30 cellular contexts compared by ENCODE assay signal in the genomic region with DNA sequence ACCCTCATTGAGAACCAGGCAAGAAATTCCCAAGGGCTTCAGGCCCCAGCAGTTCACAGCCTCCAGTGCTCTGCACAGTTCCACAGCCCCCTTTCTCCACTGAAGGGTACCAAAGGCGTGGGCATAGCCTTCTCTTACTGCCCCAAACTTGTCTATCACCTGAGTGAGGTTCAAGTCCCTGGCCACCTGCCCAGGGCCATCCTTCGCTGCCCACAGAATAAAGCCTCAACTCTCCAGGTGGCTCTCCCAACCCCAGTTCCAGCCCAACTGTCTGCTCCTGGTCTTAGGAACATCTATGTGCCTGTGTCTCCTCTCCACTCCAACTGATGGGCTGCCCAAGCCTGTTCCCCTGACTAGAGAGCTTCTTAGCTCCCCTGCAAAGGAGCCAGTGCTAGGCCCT.
DNase-seq lines count a peak whose midpoint lies in the region; ATAC-seq and TF ChIP-seq lines count a peak whose summit lies in the region.
"Had no signal": no experiment of that assay in that cellular context is flagged by ENCODE, and none has a peak within 500 bp of the region (broad histone marks: within the 10 kb centered on the region; RNA-seq: fewer than 3 reads in every experiment).

No MANE protein-coding gene starts in this region.

- no peaks in the 10 kb centered on the region for H3K27me3 Mint-ChIP-seq in IgD-negative memory B cell
- H3K27me3 Mint-ChIP-seq: naive thymus-derived CD4-positive, alpha-beta T cell had no signal

- no peak overlapping the region for H3K27ac ChIP-seq in right atrium auricular region
- peak overlapping the region in 43 of 59 donors; percentile 15 to 100 (median 74) for H3K27ac ChIP-seq in dorsolateral prefrontal cortex
- peak overlapping the region; percentile 75 for H3K27ac ChIP-seq in substantia nigra (ENCODE audit: low read depth, low read length, poor library complexity, severe bottlenecking)
- H3K27ac ChIP-seq: cardiac muscle cell, coronary artery, upper lobe of left lung had no signal

- H3K9me3 ChIP-seq in right atrium auricular region = no peaks in the 10 kb centered on the region
- H3K9me3 ChIP-seq: psoas muscle, upper lobe of left lung had no signal

- DNase-seq in Right ventricle myocardium inferior (ENCODE audit: missing footprints) (peak; percentile 5), right atrium auricular region (ENCODE audit: low spot score) (no peak), dorsolateral prefrontal cortex (no peak), substantia nigra (lab: John Stamatoyannopoulos, UW) (no peak), DMS53 treated with DMSO at 0.1 percent for 48 hours (lab: John Stamatoyannopoulos, UW; ENCODE audit: unreplicated experiment) (no peak), AG20443 (ENCODE audit: low spot score) (no peak), SW480 (ENCODE audit: low spot score) (no peak)
- DNase-seq: activated CD8-positive, alpha-beta T cell treated with anti-CD3 and anti-CD28 coated beads, Interleukin-2, amount 10 ng/mL, durations not matched to agents 7 days and 5 days; AML-193; anterior cingulate cortex; effector memory CD4-positive, alpha-beta T cell; erythroblast; islet precursor cell; Karpas-422; midbrain; naive thymus-derived CD4-positive, alpha-beta T cell; NCI-H2029; NCI-H524 treated with DMSO at 0.1 percent for 48 hours; occipital lobe; psoas muscle; stimulated activated CD4-positive, alpha-beta T cell treated with anti-CD3 and anti-CD28 coated beads, Interleukin-4, amount 100 ng/mL, for 1 hour; upper lobe of left lung had no signal

- intact Hi-C loops in Right ventricle myocardium inferior (cut with DNase I) (no loop called here), dorsolateral prefrontal cortex (cut with DNase I) (no loop called here)

- peaks cover 0 to 48% of the 10 kb centered on the region in 2 donors for H3K4me1 ChIP-seq in right atrium auricular region

- H3K9me3 Mint-ChIP-seq in IgD-negative memory B cell = no peaks in the 10 kb centered on the region
- H3K9me3 Mint-ChIP-seq: activated naive CD4-positive, alpha-beta T cell treated with anti-CD3 and anti-CD28 coated beads, Interleukin-2, amount 50 U/mL, for 72 hours; activated T-helper 2 cell treated with anti-CD3 and anti-CD28 coated beads, Interferon-gamma antibody, Interleukin-2, Interleukin-4, amounts not matched to agents 10 μg/mL and 5 μg/mL and 100 μg/mL, durations not matched to agents 14 hours and 24 hours and 36 hours; naive thymus-derived CD4-positive, alpha-beta T cell; T-helper 2 cell treated with Interferon-gamma antibody and Interleukin-4, amounts not matched to agents 5 μg/mL and 100 μg/mL, for 36 hours had no signal

- no peak for ATAC-seq in Right ventricle myocardium inferior
- ATAC-seq: activated CD8-positive, alpha-beta T cell treated with anti-CD3 and anti-CD28 coated beads, Interleukin-2, amount 10 ng/mL, durations not matched to agents 7 days and 5 days; activated naive CD4-positive, alpha-beta T cell treated with anti-CD3 and anti-CD28 coated beads, Interleukin-2, amount 50 U/mL, for 72 hours; naive thymus-derived CD4-positive, alpha-beta T cell; PC-3; psoas muscle; SK-N-SH treated with all-trans-retinoic acid at 6 μM for 48 hours had no signal

- H3K27me3 ChIP-seq in right atrium auricular region (no peaks in the 10 kb centered on the region), dorsolateral prefrontal cortex (no peaks in the 10 kb centered on the region)
- H3K27me3 ChIP-seq: cardiac muscle cell, upper lobe of left lung had no signal

- no peaks in the 10 kb centered on the region for H3K36me3 Mint-ChIP-seq in IgD-negative memory B cell
- H3K36me3 Mint-ChIP-seq: activated naive CD4-positive, alpha-beta T cell treated with anti-CD3 and anti-CD28 coated beads, Interleukin-2, amount 50 U/mL, for 72 hours had no signal

- H3K4me3 ChIP-seq in right atrium auricular region (no peak overlapping the region), dorsolateral prefrontal cortex (no peak overlapping the region)
- H3K4me3 ChIP-seq: cardiac muscle cell, coronary artery, psoas muscle, upper lobe of left lung had no signal

- peak overlapping the region in 2 of 3 donors; percentile 51 to 90 for H3K27ac Mint-ChIP-seq in IgD-negative memory B cell
- H3K27ac Mint-ChIP-seq: activated CD8-positive, alpha-beta T cell treated with anti-CD3 and anti-CD28 coated beads, Interleukin-2, amount 10 ng/mL, durations not matched to agents 7 days and 5 days; activated naive CD4-positive, alpha-beta T cell treated with anti-CD3 and anti-CD28 coated beads, Interleukin-2, amount 50 U/mL, for 72 hours; activated T-helper 2 cell treated with anti-CD3 and anti-CD28 coated beads, Interferon-gamma antibody, Interleukin-2, Interleukin-4, amounts not matched to agents 10 μg/mL and 5 μg/mL and 100 μg/mL, durations not matched to agents 14 hours and 24 hours and 36 hours; T-helper 2 cell treated with Interferon-gamma antibody and Interleukin-4, amounts not matched to agents 5 μg/mL and 100 μg/mL, for 36 hours had no signal

- no peak overlapping the region for H3K4me3 Mint-ChIP-seq in IgD-negative memory B cell
- H3K4me3 Mint-ChIP-seq: activated CD8-positive, alpha-beta T cell treated with anti-CD3 and anti-CD28 coated beads, Interleukin-2, amount 10 ng/mL, durations not matched to agents 7 days and 5 days; naive thymus-derived CD4-positive, alpha-beta T cell; T-helper 2 cell treated with Interferon-gamma antibody and Interleukin-4, amounts not matched to agents 5 μg/mL and 100 μg/mL, for 36 hours had no signal

- TF ChIP-seq CTCF in right atrium auricular region (IDR thresholded peaks at IDR 0.05) = no peak
- no peak for TF ChIP-seq CTCF in dorsolateral prefrontal cortex (IDR thresholded peaks at IDR 0.05 in 54 of 56, conservative IDR thresholded peaks at IDR 0.05 in 2 of 56; ENCODE audit: low read depth in 1 of 56, partially characterized antibody in 56 of 56)

- no peaks in the 10 kb centered on the region for H3K36me3 ChIP-seq in right atrium auricular region
- H3K36me3 ChIP-seq: cardiac muscle cell had no signal

- peaks cover 6 to 20% (median 16%) of the 10 kb centered on the region in 3 donors for H3K4me1 Mint-ChIP-seq in IgD-negative memory B cell

Comparison
In these comparisons a context has a peak if more than half of its experiments do, and no peak if none do; other contexts are left out.
1. H3K27ac ChIP-seq: peak in dorsolateral prefrontal cortex (43 of 59) and substantia nigra (single experiment); none in right atrium auricular region (0 of 2).